In the genomic region with DNA sequence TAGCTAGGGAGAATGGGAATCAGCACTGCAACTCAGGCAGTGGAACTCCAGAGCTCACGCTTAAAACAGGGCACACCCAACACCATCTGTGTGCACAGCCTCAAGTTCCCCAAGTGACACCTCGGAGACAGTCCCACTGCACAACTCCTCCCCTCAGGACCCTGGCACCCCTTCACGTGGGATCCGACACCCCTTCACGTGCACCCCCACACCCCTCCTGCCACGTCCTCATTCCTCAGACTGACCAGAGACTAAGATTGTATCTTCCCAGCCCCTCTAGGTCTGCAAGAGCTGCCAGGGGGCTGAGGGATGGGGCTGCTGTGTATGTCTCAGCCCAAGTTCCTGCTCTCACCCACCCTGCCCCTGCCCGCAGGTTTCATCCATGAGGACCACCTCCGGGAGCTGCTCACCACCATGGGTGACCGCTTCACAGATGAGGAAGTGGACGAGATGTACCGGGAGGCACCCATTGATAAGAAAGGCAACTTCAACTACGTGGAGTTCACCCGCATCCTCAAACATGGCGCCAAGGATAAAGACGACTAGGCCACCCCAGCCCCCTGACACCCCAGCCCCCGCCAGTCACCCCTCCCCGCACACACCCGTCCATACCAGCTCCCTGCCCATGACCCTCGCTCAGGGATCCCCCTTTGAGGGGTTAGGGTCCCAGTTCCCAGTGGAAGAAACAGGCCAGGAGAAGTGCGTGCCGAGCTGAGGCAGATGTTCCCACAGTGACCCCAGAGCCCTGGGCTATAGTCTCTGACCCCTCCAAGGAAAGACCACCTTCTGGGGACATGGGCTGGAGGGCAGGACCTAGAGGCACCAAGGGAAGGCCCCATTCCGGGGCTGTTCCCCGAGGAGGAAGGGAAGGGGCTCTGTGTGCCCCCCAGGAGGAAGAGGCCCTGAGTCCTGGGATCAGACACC, we compare ENCODE assay signal across 19 cellular contexts. TPM values are rescaled to one million over a fixed set of nuclear protein-coding genes. Genes with fewer than 3 reads are reported as not detected.
DNase-seq lines count a peak whose midpoint lies in the region; ATAC-seq and TF ChIP-seq lines count a peak whose summit lies in the region.
"Had no signal": no experiment of that assay in that cellular context is flagged by ENCODE, and none has a peak within 500 bp of the region (broad histone marks: within the 10 kb centered on the region; RNA-seq: fewer than 3 reads in every experiment).

No MANE protein-coding gene starts in this region.

- 71% methylated on average over 23 of the region's 23 CpGs for WGBS in urinary bladder
- WGBS in stomach, 5 donors = 72 to 87% (median 87%) methylated on average over 11 to 23 of the region's 23 CpGs

- H3K4me3 ChIP-seq in ascending aorta (no peak overlapping the region), urinary bladder (ENCODE audit: low read depth, low read length) (no peak overlapping the region), stomach (no peak overlapping the region)
- H3K4me3 ChIP-seq: GM12878, left lung, ovary, PC-9 had no signal

- TF ChIP-seq EP300 in stomach (IDR thresholded peaks at IDR 0.05) = no peak

- DNase-seq in Right ventricle myocardium inferior (ENCODE audit: missing footprints) (no peak), left ventricle myocardium superior (no peak), ascending aorta (ENCODE audit: low spot score in 2 of 2) (no peak), nephron progenitor cell (no peak), NCI-H187 (lab: John Stamatoyannopoulos, UW) (no peak), stomach (no peak)
- DNase-seq: activated CD4-positive, alpha-beta T cell treated with anti-CD3 and anti-CD28 coated beads for 4 hours; activated CD8-positive, alpha-beta memory T cell treated with anti-CD3 and anti-CD28 coated beads, Interleukin-2, amount 50 U/mL, for 4 hours; activated effector memory CD4-positive, alpha-beta T cell treated with anti-CD3 and anti-CD28 coated beads, Interleukin-2, amount 50 U/mL, for 16 hours; left lung; NCI-H2171 treated with DMSO at 0.1 percent for 48 hours; NCI-H748 treated with DMSO at 0.1 percent for 48 hours; PC-9; stimulated activated CD4-positive, alpha-beta T cell treated with anti-CD3 and anti-CD28 coated beads, Interleukin-4, amount 100 ng/mL, for 1 hour; T-helper 9 cell had no signal

- TF ChIP-seq CTCF in ascending aorta (IDR thresholded peaks at IDR 0.05) (no peak), nephron progenitor cell (IDR thresholded peaks at IDR 0.05) (no peak), stomach (IDR thresholded peaks at IDR 0.05) (no peak)

- H3K36me3 ChIP-seq in ascending aorta (peaks cover 39 to 49% of the 10 kb centered on the region in 2 donors), urinary bladder (ENCODE audit: insufficient read depth) (no peaks in the 10 kb centered on the region), stomach (peaks cover 0 to 49% (median 28%) of the 10 kb centered on the region in 4 donors)
- H3K36me3 ChIP-seq: ovary had no signal

- peaks cover 6% of the 10 kb centered on the region for H3K27me3 Mint-ChIP-seq in nephron progenitor cell (ENCODE audit: low read depth, poor library complexity)

- no peaks in the 10 kb centered on the region for H3K9me3 Mint-ChIP-seq in nephron progenitor cell

- H3K27ac ChIP-seq in ascending aorta = peak overlapping the region; percentile 72 to 75
- H3K27ac ChIP-seq in urinary bladder (ENCODE audit: low read depth) = peak overlapping the region; percentile 7
- peak overlapping the region in 2 of 5 donors; percentile 57 to 67 for H3K27ac ChIP-seq in stomach
- H3K27ac ChIP-seq: left lung, PC-9 had no signal

- H3K4me3 Mint-ChIP-seq in nephron progenitor cell = no peak overlapping the region

- peaks cover 28% of the 10 kb centered on the region for H3K4me1 Mint-ChIP-seq in nephron progenitor cell

- TF ChIP-seq POLR2A in stomach (IDR thresholded peaks at IDR 0.05) = no peak

- H3K27ac Mint-ChIP-seq in nephron progenitor cell = peak overlapping the region; percentile 44

- H3K27me3 ChIP-seq in ascending aorta (no peaks in the 10 kb centered on the region), stomach (no peaks in the 10 kb centered on the region)
- H3K27me3 ChIP-seq: left lung, ovary had no signal

- H3K9me3 ChIP-seq in ascending aorta = no peaks in the 10 kb centered on the region
- H3K9me3 ChIP-seq in stomach = no peaks in the 10 kb centered on the region
- H3K9me3 ChIP-seq: left lung, ovary had no signal

- ATAC-seq in Right ventricle myocardium inferior (peak; percentile 6), left ventricle myocardium superior (no peak), GM18873 (IDR thresholded peaks at IDR 0.05; ENCODE audit: low FRiP score, unreplicated experiment) (no peak)
- ATAC-seq: GM12878 had no signal

- intact Hi-C loops in Right ventricle myocardium inferior (cut with DNase I) (loop anchor here (10.0 kb wide), 1 partner anchor 206 kb away; no protein-coding TSS in a partner anchor), left ventricle myocardium superior (cut with micrococcal nuclease) (no loop called here), ascending aorta (cut with DNase I) (no loop called here), stomach (cut with DNase I; ENCODE audit: low total_unique reads) (no loop called here)

- H3K4me1 ChIP-seq in ascending aorta = peaks cover 11 to 45% of the 10 kb centered on the region in 2 donors
- no peaks in the 10 kb centered on the region for H3K4me1 ChIP-seq in urinary bladder (ENCODE audit: insufficient read depth)
- H3K4me1 ChIP-seq in stomach = peaks cover 0 to 48% (median 25%) of the 10 kb centered on the region in 4 donors

- H3K36me3 Mint-ChIP-seq in nephron progenitor cell (ENCODE audit: low read depth) = peaks cover 10% of the 10 kb centered on the region

RNA-seq across cellular contexts. Expression of a gene that starts 7.6 kb away (rescaled TPM):
- 1,923 TPM for total RNA-seq in Right ventricle myocardium inferior
- total RNA-seq in left ventricle myocardium superior = 1,967 TPM
- 717 TPM for total RNA-seq in ascending aorta
- 42.6 TPM for total RNA-seq in urinary bladder
- polyA plus RNA-seq in urinary bladder = 3,492 TPM
- total RNA-seq in stomach = 100 to 1,000 TPM in 4 of 5 donors, 10 to 100 TPM in 1; 33.0 to 738 (median 258) TPM
- 100 to 1,000 TPM; 101 to 941 (median 189) TPM for polyA plus RNA-seq in stomach

RNA-seq across cellular contexts. Expression of a gene that starts 24.4 kb away (rescaled TPM):
- total RNA-seq in Right ventricle myocardium inferior = 4.5 TPM
- 7.6 TPM for total RNA-seq in left ventricle myocardium superior
- 29.8 TPM for total RNA-seq in ascending aorta
- 18.6 TPM for total RNA-seq in urinary bladder
- 7.3 TPM for polyA plus RNA-seq in urinary bladder
- total RNA-seq in stomach = 10 to 100 TPM in 4 of 5 donors, not detected in 1; 14.9 to 24.6 (median 18.7) TPM
- 1 to 10 TPM; 4.6 to 5.2 (median 4.8) TPM for polyA plus RNA-seq in stomach

RNA-seq across cellular contexts. Expression of a gene that starts 56.6 kb away (rescaled TPM):
- total RNA-seq in Right ventricle myocardium inferior = 65.4 TPM
- total RNA-seq in left ventricle myocardium superior = 53.4 TPM
- total RNA-seq in ascending aorta = 28.4 TPM
- total RNA-seq in urinary bladder = 34.8 TPM
- 69.4 TPM for polyA plus RNA-seq in urinary bladder
- total RNA-seq in stomach = 100 to 1,000 TPM in 2 of 5 donors, 10 to 100 TPM in 3; 35.0 to 136 (median 96.4) TPM
- 100 to 1,000 TPM in 1 of 3 donors, 10 to 100 TPM in 2; 76.8 to 113 (median 84.6) TPM for polyA plus RNA-seq in stomach
